ENCODE assay signal across 13 cellular contexts in genomic region chr1:61953076-61953789, GRCh38.
"Had no signal": no experiment of that assay in that cellular context is flagged by ENCODE, and none has a peak within 500 bp of the region (broad histone marks: within the 10 kb centered on the region; RNA-seq: fewer than 3 reads in every experiment).

No MANE protein-coding gene starts in this region.

- H3K9me3 ChIP-seq: stomach, thoracic aorta had no signal

- H3K36me3 Mint-ChIP-seq: activated naive CD8-positive, alpha-beta T cell treated with anti-CD3 and anti-CD28 coated beads, Interleukin-2, amount 10 ng/mL, durations not matched to agents 7 days and 5 days; natural killer cell treated with Interleukin-12 subunit alpha and Interleukin-12 subunit beta and Interleukin-15 and Interleukin-18, amount 100 ng/mL, for 72 hours had no signal

- H3K36me3 ChIP-seq: stomach, thoracic aorta had no signal

- H3K9me3 Mint-ChIP-seq: activated CD8-positive, alpha-beta T cell treated with anti-CD3 and anti-CD28 coated beads for 36 hours; activated naive CD8-positive, alpha-beta T cell treated with anti-CD3 and anti-CD28 coated beads, Interleukin-2, amount 10 ng/mL, durations not matched to agents 7 days and 5 days; natural killer cell treated with Interleukin-12 subunit alpha and Interleukin-12 subunit beta and Interleukin-15 and Interleukin-18, amount 100 ng/mL, for 72 hours had no signal

- DNase-seq: activated CD4-positive, alpha-beta T cell treated with anti-CD3 and anti-CD28 coated beads for 36 hours; activated CD8-positive, alpha-beta memory T cell treated with anti-CD3 and anti-CD28 coated beads, Interleukin-2, amount 50 U/mL, for 48 hours; activated CD8-positive, alpha-beta T cell treated with anti-CD3 and anti-CD28 coated beads for 36 hours; activated naive CD8-positive, alpha-beta T cell treated with anti-CD3 and anti-CD28 coated beads, Interleukin-2, amount 10 ng/mL, durations not matched to agents 7 days and 5 days; aorta; caudate nucleus; cortex of kidney; effector memory CD4-positive, alpha-beta T cell; stimulated activated CD4-positive, alpha-beta T cell treated with anti-CD3 and anti-CD28 coated beads, Interleukin-4, amount 100 ng/mL, for 4 hours; stomach had no signal

- H3K27me3 Mint-ChIP-seq: activated CD4-positive, alpha-beta T cell treated with anti-CD3 and anti-CD28 coated beads for 36 hours; activated CD8-positive, alpha-beta T cell treated with anti-CD3 and anti-CD28 coated beads for 36 hours; activated naive CD8-positive, alpha-beta T cell treated with anti-CD3 and anti-CD28 coated beads, Interleukin-2, amount 10 ng/mL, durations not matched to agents 7 days and 5 days; natural killer cell treated with Interleukin-12 subunit alpha and Interleukin-12 subunit beta and Interleukin-15 and Interleukin-18, amount 100 ng/mL, for 72 hours had no signal

- ATAC-seq: activated CD4-positive, alpha-beta T cell treated with anti-CD3 and anti-CD28 coated beads for 36 hours; activated CD8-positive, alpha-beta T cell treated with anti-CD3 and anti-CD28 coated beads for 36 hours; natural killer cell treated with Interleukin-12 subunit alpha and Interleukin-12 subunit beta and Interleukin-15 and Interleukin-18, amount 100 ng/mL, for 72 hours had no signal

- H3K4me3 ChIP-seq: stomach, thoracic aorta had no signal

- H3K4me3 Mint-ChIP-seq: activated CD4-positive, alpha-beta T cell treated with anti-CD3 and anti-CD28 coated beads for 36 hours; activated CD8-positive, alpha-beta T cell treated with anti-CD3 and anti-CD28 coated beads for 36 hours; activated naive CD8-positive, alpha-beta T cell treated with anti-CD3 and anti-CD28 coated beads, Interleukin-2, amount 10 ng/mL, durations not matched to agents 7 days and 5 days; natural killer cell treated with Interleukin-12 subunit alpha and Interleukin-12 subunit beta and Interleukin-15 and Interleukin-18, amount 100 ng/mL, for 72 hours had no signal

- H3K27ac Mint-ChIP-seq: activated CD4-positive, alpha-beta T cell treated with anti-CD3 and anti-CD28 coated beads for 36 hours; activated CD8-positive, alpha-beta T cell treated with anti-CD3 and anti-CD28 coated beads for 36 hours; activated naive CD8-positive, alpha-beta T cell treated with anti-CD3 and anti-CD28 coated beads, Interleukin-2, amount 10 ng/mL, durations not matched to agents 7 days and 5 days; natural killer cell treated with Interleukin-12 subunit alpha and Interleukin-12 subunit beta and Interleukin-15 and Interleukin-18, amount 100 ng/mL, for 72 hours had no signal

- H3K4me1 Mint-ChIP-seq: activated CD4-positive, alpha-beta T cell treated with anti-CD3 and anti-CD28 coated beads for 36 hours; activated naive CD8-positive, alpha-beta T cell treated with anti-CD3 and anti-CD28 coated beads, Interleukin-2, amount 10 ng/mL, durations not matched to agents 7 days and 5 days had no signal

- H3K27ac ChIP-seq: stomach, thoracic aorta, VCaP had no signal

- H3K27me3 ChIP-seq: stomach had no signal
